ENCODE assay signal across 18 cellular contexts in genomic region chr2:42875880-42876279, GRCh38.
A peak's percentile ranks its signal among the peaks of the same experiment; 100 is the strongest.
DNase-seq lines count a peak whose midpoint lies in the region; ATAC-seq, FAIRE-seq and TF ChIP-seq lines count a peak whose summit lies in the region.
"Had no signal": no experiment of that assay in that cellular context is flagged by ENCODE, and none has a peak within 500 bp of the region (broad histone marks: within the 10 kb centered on the region; RNA-seq: fewer than 3 reads in every experiment).

No MANE protein-coding gene starts in this region.

- H3K4me3 Mint-ChIP-seq in activated T-cell treated with anti-CD3 and anti-CD28 coated beads, Interleukin-2, amount 50 U/mL, for 72 hours: no peak overlapping the region
- H3K4me3 Mint-ChIP-seq: activated CD4-positive, alpha-beta memory T cell treated with anti-CD3 and anti-CD28 coated beads for 36 hours; natural killer cell had no signal

- TF ChIP-seq EP300 in suprapubic skin (IDR thresholded peaks at IDR 0.05): no peak

- peak overlapping the region; percentile 91 for H3K27ac ChIP-seq in VCaP
- H3K27ac ChIP-seq in esophagus (ENCODE audit: low read depth in 2 of 2, low read length in 1 of 2): peak overlapping the region; percentile 53 to 75
- peak overlapping the region; percentile 51 for H3K27ac ChIP-seq in muscle layer of colon (ENCODE audit: low read depth, low read length)
- H3K27ac ChIP-seq in suprapubic skin: peak overlapping the region; percentile 68

- H3K9me3 Mint-ChIP-seq in activated T-cell treated with anti-CD3 and anti-CD28 coated beads, Interleukin-2, amount 50 U/mL, for 72 hours: no peaks in the 10 kb centered on the region
- H3K9me3 Mint-ChIP-seq: activated CD4-positive, alpha-beta memory T cell treated with anti-CD3 and anti-CD28 coated beads for 36 hours; activated T-helper 2 cell treated with anti-CD3 and anti-CD28 coated beads, Interferon-gamma antibody, Interleukin-2, Interleukin-4, amounts not matched to agents 10 μg/mL and 5 μg/mL and 100 μg/mL, durations not matched to agents 14 hours and 24 hours and 36 hours; natural killer cell had no signal

- TF ChIP-seq POLR2A in suprapubic skin (IDR thresholded peaks at IDR 0.05): no peak

- H3K27me3 ChIP-seq in esophagus (ENCODE audit: control insufficient read depth in 1 of 2, insufficient read depth in 2 of 2, low read length in 2 of 2) (no peaks in the 10 kb centered on the region), muscle layer of colon (ENCODE audit: control insufficient read depth in 1 of 2, insufficient read depth in 2 of 2, low read length in 2 of 2) (no peaks in the 10 kb centered on the region), suprapubic skin (no peaks in the 10 kb centered on the region)

- no peak for ATAC-seq in activated T-cell treated with anti-CD3 and anti-CD28 coated beads, Interleukin-2, amount 50 U/mL, for 72 hours (replicated peaks in 1 of 2)
- ATAC-seq: natural killer cell had no signal

- H3K9me3 ChIP-seq in esophagus (ENCODE audit: control insufficient read depth in 2 of 2, insufficient read depth in 1 of 2, low read depth in 1 of 2, low read length in 1 of 2): no peaks in the 10 kb centered on the region
- no peaks in the 10 kb centered on the region for H3K9me3 ChIP-seq in muscle layer of colon (ENCODE audit: low read length)
- H3K9me3 ChIP-seq in suprapubic skin: no peaks in the 10 kb centered on the region

- TF ChIP-seq CTCF in VCaP (conservative IDR thresholded peaks at IDR 0.05) (no peak), suprapubic skin (IDR thresholded peaks at IDR 0.05) (no peak)

- H3K36me3 ChIP-seq in esophagus (ENCODE audit: control insufficient read depth in 2 of 2, insufficient read depth in 2 of 2, low read length in 1 of 2) (no peaks in the 10 kb centered on the region), muscle layer of colon (ENCODE audit: insufficient read depth, low read length) (no peaks in the 10 kb centered on the region), suprapubic skin (no peaks in the 10 kb centered on the region)

- DNase-seq in suprapubic skin (ENCODE audit: low spot score in 2 of 2): no peak
- DNase-seq in activated T-cell treated with anti-CD3 and anti-CD28 coated beads, Interleukin-2, amount 50 U/mL, for 72 hours: no peak
- DNase-seq in GM19239 (ENCODE audit: insufficient read length, low spot score): no peak
- DNase-seq in NCI-H345 treated with DMSO at 0.1 percent for 48 hours (lab: John Stamatoyannopoulos, UW; ENCODE audit: unreplicated experiment): no peak
- DNase-seq in D341Med (ENCODE audit: low spot score): no peak
- DNase-seq: activated CD4-positive, alpha-beta memory T cell treated with anti-CD3 and anti-CD28 coated beads for 36 hours; COR-L47; Kasumi-1; natural killer cell; NCI-H146; NCI-H526; OCI-M1; stimulated activated CD4-positive, alpha-beta T cell treated with anti-CD3 and anti-CD28 coated beads, Interleukin-2, amount 100 ng/mL, for 48 hours; stimulated activated CD8-positive, alpha-beta memory T cell treated with anti-CD3 and anti-CD28 coated beads, Interleukin-4, amount 100 ng/mL, for 48 hours had no signal

- no peaks in the 10 kb centered on the region for H3K27me3 Mint-ChIP-seq in activated T-cell treated with anti-CD3 and anti-CD28 coated beads, Interleukin-2, amount 50 U/mL, for 72 hours (ENCODE audit: low read depth)
- H3K27me3 Mint-ChIP-seq: activated CD4-positive, alpha-beta memory T cell treated with anti-CD3 and anti-CD28 coated beads for 36 hours had no signal

- peaks cover 21% of the 10 kb centered on the region for H3K4me1 Mint-ChIP-seq in activated T-cell treated with anti-CD3 and anti-CD28 coated beads, Interleukin-2, amount 50 U/mL, for 72 hours (ENCODE audit: low read depth)
- H3K4me1 Mint-ChIP-seq: natural killer cell had no signal

- WGBS in esophagus, 2 donors: 72 to 73% methylated on average over 3 of the region's 3 CpGs
- WGBS in suprapubic skin: 71% methylated on average over 3 of the region's 3 CpGs

- no peak overlapping the region for H3K9ac ChIP-seq in muscle layer of colon (ENCODE audit: low read length)

- H3K27ac Mint-ChIP-seq in activated T-cell treated with anti-CD3 and anti-CD28 coated beads, Interleukin-2, amount 50 U/mL, for 72 hours: no peak overlapping the region
- H3K27ac Mint-ChIP-seq: activated CD4-positive, alpha-beta memory T cell treated with anti-CD3 and anti-CD28 coated beads for 36 hours; activated T-helper 2 cell treated with anti-CD3 and anti-CD28 coated beads, Interferon-gamma antibody, Interleukin-2, Interleukin-4, amounts not matched to agents 10 μg/mL and 5 μg/mL and 100 μg/mL, durations not matched to agents 14 hours and 24 hours and 36 hours; natural killer cell had no signal

- H3K4me3 ChIP-seq in esophagus (ENCODE audit: low read depth in 1 of 2, low read length in 2 of 2) (no peak overlapping the region), muscle layer of colon (ENCODE audit: low read depth in 1 of 2, low read length in 2 of 2) (no peak overlapping the region), suprapubic skin (no peak overlapping the region)

- H3K4me1 ChIP-seq in esophagus (ENCODE audit: control insufficient read depth in 2 of 2, insufficient read depth in 2 of 2, low read length in 1 of 2) (peaks cover 14 to 20% of the 10 kb centered on the region in 2 donors), muscle layer of colon (ENCODE audit: insufficient read depth, low read length) (peaks cover 31% of the 10 kb centered on the region), suprapubic skin (peaks cover 66% of the 10 kb centered on the region)

- no peaks in the 10 kb centered on the region for H3K36me3 Mint-ChIP-seq in activated T-cell treated with anti-CD3 and anti-CD28 coated beads, Interleukin-2, amount 50 U/mL, for 72 hours (ENCODE audit: insufficient read depth in 2 of 2)
- H3K36me3 Mint-ChIP-seq: activated CD4-positive, alpha-beta memory T cell treated with anti-CD3 and anti-CD28 coated beads for 36 hours; natural killer cell had no signal

- no peak for FAIRE-seq in GM19239 (lab: Jason Lieb, UNC)
